Comparison of ENCODE assay signal across 13 cellular contexts in the genomic region with DNA sequence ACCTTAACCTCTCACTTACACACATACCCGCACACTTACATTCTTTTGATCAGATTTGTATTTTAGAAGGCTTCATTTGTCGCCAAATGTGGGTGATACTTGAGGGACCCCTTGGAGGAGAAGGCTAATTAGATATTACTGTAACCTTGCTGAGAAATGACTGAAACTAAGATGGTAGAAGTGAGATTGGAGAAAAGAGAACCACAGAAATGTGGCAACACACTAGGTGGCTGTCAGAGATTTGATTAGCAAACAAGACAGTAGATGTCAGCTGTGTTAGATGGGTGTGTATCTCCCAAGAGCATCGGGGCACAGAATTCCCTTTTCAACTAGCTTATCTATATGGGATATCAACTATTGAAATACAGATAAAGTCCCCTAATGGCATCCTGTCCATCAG.
A peak's percentile ranks its signal among the peaks of the same experiment; 100 is the strongest.
DNase-seq lines count a peak whose midpoint lies in the region; ATAC-seq, FAIRE-seq and TF ChIP-seq lines count a peak whose summit lies in the region.
"Had no signal": no experiment of that assay in that cellular context is flagged by ENCODE, and none has a peak within 500 bp of the region (broad histone marks: within the 10 kb centered on the region; RNA-seq: fewer than 3 reads in every experiment).

No MANE protein-coding gene starts in this region.

- no peaks in the 10 kb centered on the region for H3K9me3 ChIP-seq in GM12878 (replicated peaks; ENCODE audit: control insufficient read depth, insufficient read depth, low read length)

- H3K27ac ChIP-seq in GM12878 (ENCODE audit: control insufficient read depth, insufficient read depth): peak overlapping the region; percentile 48; the same call in 1 of the 2 replicates
- H3K27ac ChIP-seq: C4-2B had no signal

- POLR2A ChIA-PET in GM12878 (lab: Charles Lee): no interaction called here

- peak overlapping the region; percentile 48; the same call in 1 of the 2 replicates for H3K4me2 ChIP-seq in GM12878 (ENCODE audit: control insufficient read depth, insufficient read depth)

- no peak overlapping the region for H3K9ac ChIP-seq in GM12878 (ENCODE audit: control insufficient read depth, insufficient read depth, low read length)

- H4K20me1 ChIP-seq in GM12878 (ENCODE audit: control insufficient read depth, insufficient read depth): no peaks in the 10 kb centered on the region

- TF ChIP-seq EP300 in GM12878 (IDR thresholded peaks at IDR 0.05; ENCODE audit: borderline replicate concordance in 1 of 2, control insufficient read depth in 1 of 2, low read depth in 2 of 2, low read length in 2 of 2): no peak

- in situ Hi-C loops in GM12878 (cut with MboI): no loop called here

- no peaks in the 10 kb centered on the region; a peak in 1 of 4 replicates for H3K36me3 ChIP-seq in GM12878 (ENCODE audit: control insufficient read depth in 2 of 2, insufficient read depth in 2 of 2, low read length in 1 of 2)

- peak; percentile 46 for ATAC-seq in GM19023 (IDR thresholded peaks at IDR 0.05; ENCODE audit: unreplicated experiment)
- ATAC-seq in GM21619 (IDR thresholded peaks at IDR 0.05; ENCODE audit: unreplicated experiment): peak; percentile 57
- peak; percentile 43 for ATAC-seq in HG03095 (IDR thresholded peaks at IDR 0.05; ENCODE audit: unreplicated experiment)
- ATAC-seq in GM12878: peak; percentile 73
- ATAC-seq in left colon: no peak
- ATAC-seq: activated CD4-positive, CD25-positive, alpha-beta regulatory T cell treated with anti-CD3 and anti-CD28 coated beads, Interleukin-2, amount 50 U/mL, for 24 hours; PC-3 had no signal

- H3K79me2 ChIP-seq in GM12878 (ENCODE audit: control insufficient read depth, insufficient read depth, low read length): no peaks in the 10 kb centered on the region

- TF ChIP-seq CTCF in GM12878 (IDR thresholded peaks at IDR 0.05 in 2 of 3, conservative IDR thresholded peaks at IDR 0.05 in 1 of 3; ENCODE audit: control insufficient read depth in 2 of 3, extremely low read depth in 1 of 3, insufficient read depth in 1 of 3, low read depth in 3 of 3, low read length in 3 of 3): no peak

- WGBS in GM12878 (ENCODE audit: insufficient coverage, insufficient replicate concordance, low lambda C conversion rate, missing lambda C conversion rate): 75% methylated on average over 3 of the region's 3 CpGs

- H3K4me3 ChIP-seq in GM12878: 0 out of 2 replicates have a peak overlapping the region, but pooled peaks have one; percentile 28

- intact Hi-C loops in GM12878 (cut with micrococcal nuclease; ENCODE audit: unreplicated experiment) (no loop called here), left colon (cut with DNase I, micrococcal nuclease) (no loop called here)

- CTCF ChIA-PET in GM12878 (lab: Yijun Ruan, JAX): no interaction called here

- no peak for TF ChIP-seq RAD21 in GM12878 (IDR thresholded peaks at IDR 0.05; ENCODE audit: insufficient read depth, low read depth, low read length)

- RAD21 ChIA-PET in GM12878 (lab: Charles Lee; ENCODE audit: unreplicated experiment): no interaction called here

- no peak overlapping the region for H2AFZ ChIP-seq in GM12878 (ENCODE audit: control insufficient read depth, low read depth, low read length)

- SMC1A ChIA-PET in GM12878 (lab: Charles Lee; ENCODE audit: uncharacterized antibody, unreplicated experiment): no interaction called here

- TF ChIP-seq POLR2A in GM12878 (IDR thresholded peaks at IDR 0.05; ENCODE audit: low read depth, low read length): no peak

- BruUV-seq in GM12878 (replicated peaks; lab: Mats Ljungman, UMichigan): no TSS peak

- DNase-seq in GM12878 (ENCODE audit: low read depth, low spot score) (no peak), foreskin melanocyte (no peak), left colon (no peak)
- DNase-seq in activated CD4-positive, CD25-positive, alpha-beta regulatory T cell (lab: John Stamatoyannopoulos, UW): no peak
- DNase-seq: DMS79, GOT3, PC-3 had no signal

- FAIRE-seq in GM12878 (lab: Jason Lieb, UNC): no peak
- FAIRE-seq: islet of Langerhans had no signal

- peaks cover 5% of the 10 kb centered on the region for H3K4me1 ChIP-seq in GM12878 (ENCODE audit: control insufficient read depth, insufficient read depth, low read length)

- no peaks in the 10 kb centered on the region for H3K27me3 ChIP-seq in GM12878 (replicated peaks in 1 of 2; ENCODE audit: control insufficient read depth in 2 of 2, insufficient read depth in 2 of 2, low read length in 1 of 2)

TF ChIP-seq in GM12878, 131 proteins besides CTCF, POLR2A, EP300 and RAD21:
- TF ChIP-seq RUNX3 (IDR thresholded peaks at IDR 0.05; ENCODE audit: low read length): peak; percentile 39; the same call in 1 of the 2 replicates
- TF ChIP-seq SREBF2 (IDR thresholded peaks at IDR 0.05; ENCODE audit: low read length): no peak
- no peak for TF ChIP-seq ZZZ3 (IDR thresholded peaks at IDR 0.05; ENCODE audit: control insufficient read depth, insufficient read length, low read depth)
- TF ChIP-seq, protein P1, sequence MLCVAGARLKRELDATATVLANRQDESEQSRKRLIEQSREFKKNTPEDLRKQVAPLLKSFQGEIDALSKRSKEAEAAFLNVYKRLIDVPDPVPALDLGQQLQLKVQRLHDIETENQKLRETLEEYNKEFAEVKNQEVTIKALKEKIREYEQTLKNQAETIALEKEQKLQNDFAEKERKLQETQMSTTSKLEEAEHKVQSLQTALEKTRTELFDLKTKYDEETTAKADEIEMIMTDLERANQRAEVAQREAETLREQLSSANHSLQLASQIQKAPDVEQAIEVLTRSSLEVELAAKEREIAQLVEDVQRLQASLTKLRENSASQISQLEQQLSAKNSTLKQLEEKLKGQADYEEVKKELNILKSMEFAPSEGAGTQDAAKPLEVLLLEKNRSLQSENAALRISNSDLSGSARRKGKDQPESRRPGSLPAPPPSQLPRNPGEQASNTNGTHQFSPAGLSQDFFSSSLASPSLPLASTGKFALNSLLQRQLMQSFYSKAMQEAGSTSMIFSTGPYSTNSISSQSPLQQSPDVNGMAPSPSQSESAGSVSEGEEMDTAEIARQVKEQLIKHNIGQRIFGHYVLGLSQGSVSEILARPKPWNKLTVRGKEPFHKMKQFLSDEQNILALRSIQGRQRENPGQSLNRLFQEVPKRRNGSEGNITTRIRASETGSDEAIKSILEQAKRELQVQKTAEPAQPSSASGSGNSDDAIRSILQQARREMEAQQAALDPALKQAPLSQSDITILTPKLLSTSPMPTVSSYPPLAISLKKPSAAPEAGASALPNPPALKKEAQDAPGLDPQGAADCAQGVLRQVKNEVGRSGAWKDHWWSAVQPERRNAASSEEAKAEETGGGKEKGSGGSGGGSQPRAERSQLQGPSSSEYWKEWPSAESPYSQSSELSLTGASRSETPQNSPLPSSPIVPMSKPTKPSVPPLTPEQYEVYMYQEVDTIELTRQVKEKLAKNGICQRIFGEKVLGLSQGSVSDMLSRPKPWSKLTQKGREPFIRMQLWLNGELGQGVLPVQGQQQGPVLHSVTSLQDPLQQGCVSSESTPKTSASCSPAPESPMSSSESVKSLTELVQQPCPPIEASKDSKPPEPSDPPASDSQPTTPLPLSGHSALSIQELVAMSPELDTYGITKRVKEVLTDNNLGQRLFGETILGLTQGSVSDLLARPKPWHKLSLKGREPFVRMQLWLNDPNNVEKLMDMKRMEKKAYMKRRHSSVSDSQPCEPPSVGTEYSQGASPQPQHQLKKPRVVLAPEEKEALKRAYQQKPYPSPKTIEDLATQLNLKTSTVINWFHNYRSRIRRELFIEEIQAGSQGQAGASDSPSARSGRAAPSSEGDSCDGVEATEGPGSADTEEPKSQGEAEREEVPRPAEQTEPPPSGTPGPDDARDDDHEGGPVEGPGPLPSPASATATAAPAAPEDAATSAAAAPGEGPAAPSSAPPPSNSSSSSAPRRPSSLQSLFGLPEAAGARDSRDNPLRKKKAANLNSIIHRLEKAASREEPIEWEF (IDR thresholded peaks at IDR 0.05; ENCODE audit: insufficient replicate concordance, low read depth, low read length): no peak
- no peak for TF ChIP-seq FOXK2 (IDR thresholded peaks at IDR 0.05)
- no peak for TF ChIP-seq YY1 (IDR thresholded peaks at IDR 0.05; ENCODE audit: low read depth, low read length)
- no peak for TF ChIP-seq HDGF (IDR thresholded peaks at IDR 0.05)
